ENCODE assay signal across 8 cellular contexts in genomic region chr1:111448918-111449702, GRCh38. TPM values are rescaled to one million over a fixed set of nuclear protein-coding genes. Genes with fewer than 3 reads are reported as not detected.
DNase-seq lines count a peak whose midpoint lies in the region; ATAC-seq and TF ChIP-seq lines count a peak whose summit lies in the region.

Gene ATP5PB, plus strand, starts transcription at chr1:111449464. Its CDS starts 78 bp downstream, at chr1:111449542.
Gene WDR77, minus strand, starts transcription at chr1:111449256. Its CDS starts 87 bp downstream, at chr1:111449169.

- H3K27ac Mint-ChIP-seq in activated naive CD4-positive, alpha-beta T cell treated with anti-CD3 and anti-CD28 coated beads, Interleukin-2, amount 50 U/mL, for 72 hours = peak within 1 kb of the TSS; percentile 96 to 100

- H3K36me3 ChIP-seq in suprapubic skin = peaks cover 14% of the 10 kb centered on the region

- H3K4me3 ChIP-seq in GM08714 (ENCODE audit: low read length) (peak within 1 kb of the TSS; percentile 95), suprapubic skin (peak within 1 kb of the TSS; percentile 70)

- H3K9me3 ChIP-seq in suprapubic skin = no peaks in the 10 kb centered on the region

- no peak for TF ChIP-seq CTCF in suprapubic skin (IDR thresholded peaks at IDR 0.05)

- no peaks in the 10 kb centered on the region for H3K9me3 Mint-ChIP-seq in activated naive CD4-positive, alpha-beta T cell treated with anti-CD3 and anti-CD28 coated beads, Interleukin-2, amount 50 U/mL, for 72 hours

- H3K4me1 ChIP-seq in suprapubic skin = peaks cover 42% of the 10 kb centered on the region

- WGBS in suprapubic skin = 2% methylated on average over 44 of the region's 54 CpGs

- peak; percentile 91 for ATAC-seq in HG02610 (IDR thresholded peaks at IDR 0.05; ENCODE audit: unreplicated experiment)
- ATAC-seq in activated naive CD4-positive, alpha-beta T cell treated with anti-CD3 and anti-CD28 coated beads, Interleukin-2, amount 50 U/mL, for 72 hours = peak; percentile 96 to 98

- H3K27ac ChIP-seq in suprapubic skin = peak within 1 kb of the TSS; percentile 86

- no peaks in the 10 kb centered on the region for H3K27me3 ChIP-seq in suprapubic skin

- DNase-seq in NCI-H1092 treated with DMSO at 0.1 percent for 48 hours (lab: John Stamatoyannopoulos, UW) = peak; percentile 99
- peak; percentile 98 for DNase-seq in SKM-1 (lab: John Stamatoyannopoulos, UW; ENCODE audit: unreplicated experiment)
- peak; percentile 82 to 95 for DNase-seq in activated naive CD4-positive, alpha-beta T cell treated with anti-CD3 and anti-CD28 coated beads, Interleukin-2, amount 50 U/mL, for 72 hours (ENCODE audit: low spot score in 2 of 2)
- peak; percentile 97 for DNase-seq in globus pallidus (ENCODE audit: low spot score)
- peak; percentile 61 to 97 (median 91) for DNase-seq in nucleus accumbens (lab: John Stamatoyannopoulos, UW)
- DNase-seq in suprapubic skin (ENCODE audit: low spot score in 2 of 2) = peak; percentile 97

- TF ChIP-seq EP300 in suprapubic skin (IDR thresholded peaks at IDR 0.05) = no peak

- H3K36me3 Mint-ChIP-seq in activated naive CD4-positive, alpha-beta T cell treated with anti-CD3 and anti-CD28 coated beads, Interleukin-2, amount 50 U/mL, for 72 hours = peaks cover 43 to 50% of the 10 kb centered on the region in 2 donors

- peak in 1 of 2 donors; percentile 32 for TF ChIP-seq POLR2A in suprapubic skin (IDR thresholded peaks at IDR 0.05)

RNA-seq across cellular contexts. Expression of gene ATP5PB, which starts in this region (rescaled TPM):
- total RNA-seq in activated naive CD4-positive, alpha-beta T cell treated with anti-CD3 and anti-CD28 coated beads, Interleukin-2, amount 50 U/mL, for 72 hours = 100 to 1,000 TPM; 320 to 332 TPM
- 100 to 1,000 TPM in 3 of 4 donors, 10 to 100 TPM in 1; 79.6 to 154 (median 140) TPM for total RNA-seq in suprapubic skin

RNA-seq across cellular contexts. Expression of gene WDR77, which starts in this region (rescaled TPM):
- total RNA-seq in activated naive CD4-positive, alpha-beta T cell treated with anti-CD3 and anti-CD28 coated beads, Interleukin-2, amount 50 U/mL, for 72 hours = 10 to 100 TPM; 33.9 to 39.2 TPM
- 10 to 100 TPM; 22.8 to 34.7 (median 33.4) TPM for total RNA-seq in suprapubic skin

Comparison
In these comparisons a context has a peak if more than half of its experiments do, and no peak if none do; other contexts are left out.
1. Peak in every context shown above with its lines: DNase-seq, ATAC-seq, H3K4me3 ChIP-seq and H3K27ac ChIP-seq.